In genomic region chr11:118436639-118437045, GRCh38 we compare ENCODE assay signal across 2 cellular contexts.
TF ChIP-seq lines count a peak whose summit lies in the region.

No MANE protein-coding gene starts in this region.

TF ChIP-seq in SK-N-SH, 30 proteins besides CTCF, POLR2A, EP300 and RAD21 (continued from another document):
- TF ChIP-seq PBX3 (IDR thresholded peaks at IDR 0.05) (no peak), IRF3 (IDR thresholded peaks at IDR 0.05; ENCODE audit: low read depth, low read length) (no peak), FOXJ3 (CRISPR knock-in tag; IDR thresholded peaks at IDR 0.05) (no peak), ELF1 (IDR thresholded peaks at IDR 0.05) (no peak), USF2 (IDR thresholded peaks at IDR 0.05; ENCODE audit: borderline replicate concordance, low read depth, low read length) (no peak), EZH2phosphoT487 (IDR thresholded peaks at IDR 0.05; ENCODE audit: borderline replicate concordance, low read depth) (no peak), TCF12 (IDR thresholded peaks at IDR 0.05) (no peak)

TF ChIP-seq in SK-N-SH treated with all-trans-retinoic acid at 6 μM for 48 hours, 23 proteins besides CTCF, POLR2A, EP300 and RAD21 (continued from another document):
- TF ChIP-seq PATZ1 (CRISPR knock-in tag; IDR thresholded peaks at IDR 0.05; ENCODE audit: borderline replicate concordance), result no peak
- TF ChIP-seq ARNTL (CRISPR knock-in tag; IDR thresholded peaks at IDR 0.05; ENCODE audit: borderline replicate concordance, low read depth), result no peak
- TF ChIP-seq ZNF565 (CRISPR knock-in tag; conservative IDR thresholded peaks at IDR 0.05; ENCODE audit: low read depth), result no peak
- no peak for TF ChIP-seq PPARA (CRISPR knock-in tag; IDR thresholded peaks at IDR 0.05; ENCODE audit: borderline replicate concordance)
- no peak for TF ChIP-seq ZNF70 (CRISPR knock-in tag; IDR thresholded peaks at IDR 0.05)
TF ChIP-seq in SK-N-SH treated with all-trans-retinoic acid at 6 μM for 48 hours: peak in this region for 0.
